Comparison of ENCODE assay signal across 8 cellular contexts in the genomic region with DNA sequence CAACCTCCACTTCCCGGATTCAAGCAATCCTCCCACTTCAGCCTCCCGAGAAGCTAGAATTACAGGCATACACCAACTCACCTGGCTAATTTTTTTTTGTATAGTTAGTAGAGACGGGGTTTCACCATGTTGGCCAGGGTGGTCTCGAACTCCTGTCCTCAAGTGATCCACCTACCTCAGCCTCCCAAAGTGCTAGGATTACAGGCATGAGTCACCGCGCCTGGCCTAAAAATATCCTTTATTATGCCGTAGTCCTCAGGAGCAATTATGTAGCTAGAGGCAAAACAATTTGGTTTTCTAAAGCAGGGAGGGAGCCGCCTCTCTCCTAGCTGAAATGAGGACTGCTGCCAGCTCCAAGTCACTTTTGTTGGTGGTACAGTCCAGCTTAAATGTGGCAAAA. TPM values are rescaled to one million over a fixed set of nuclear protein-coding genes. Genes with fewer than 3 reads are reported as not detected.
DNase-seq lines count a peak whose midpoint lies in the region; ATAC-seq and TF ChIP-seq lines count a peak whose summit lies in the region.
"Not testable (repeated sequence)": the region's sequence is repeated elsewhere in the genome, so short reads cannot be mapped to it uniquely, and the experiment has no call there.

No MANE protein-coding gene starts in this region.

- not testable (repeated sequence) for BruUV-seq in Caco-2 (replicated peaks; lab: Mats Ljungman, UMichigan)

- WGBS in adrenal gland, 4 donors, result 64 to 72% (median 69%) methylated on average over 8 of the region's 8 CpGs
- 48 to 59% methylated on average over 8 of the region's 8 CpGs for WGBS in heart right ventricle, 2 donors
- WGBS in liver, result 91% methylated on average over 8 of the region's 8 CpGs

- not testable (repeated sequence) for H3K9me3 Mint-ChIP-seq in Caco-2 (ENCODE audit: unreplicated experiment); endothelial cell (ENCODE audit: unreplicated experiment)

- H3K9me3 ChIP-seq in Caco-2; adrenal gland (replicated peaks in 1 of 3); heart right ventricle; liver (ENCODE audit: control insufficient read depth in 4 of 4, low read length in 3 of 4); muscle layer of duodenum (ENCODE audit: control insufficient read depth in 1 of 2, low read length in 2 of 2); tibial artery: not testable (repeated sequence)

- peaks cover 80% of the 10 kb centered on the region for H3K4me1 ChIP-seq in Caco-2
- H3K4me1 ChIP-seq in adrenal gland (replicated peaks in 1 of 2), result peaks cover 75 to 93% of the 10 kb centered on the region in 2 donors
- peaks cover 23 to 98% (median 89%) of the 10 kb centered on the region in 9 donors for H3K4me1 ChIP-seq in heart right ventricle
- H3K4me1 ChIP-seq in liver (ENCODE audit: control insufficient read depth in 4 of 4, insufficient read depth in 4 of 4, low read length in 3 of 4); muscle layer of duodenum (ENCODE audit: control insufficient read depth in 1 of 2, insufficient read depth in 2 of 2, low read length in 2 of 2): not testable (repeated sequence)
- peaks cover 0 to 93% (median 39%) of the 10 kb centered on the region in 4 donors for H3K4me1 ChIP-seq in tibial artery

- POLR2A ChIA-PET in Caco-2 (lab: Charles Lee), result not testable (repeated sequence)

- H3K4me1 Mint-ChIP-seq in Caco-2 (ENCODE audit: low read depth, unreplicated experiment) (peaks cover 27% of the 10 kb centered on the region), endothelial cell (ENCODE audit: unreplicated experiment) (peaks cover 15% of the 10 kb centered on the region)

- H3K27ac ChIP-seq in adrenal gland (peak overlapping the region; percentile 69 to 97 (median 81)), heart right ventricle (peak overlapping the region; percentile 66 to 99 (median 76)), liver (ENCODE audit: low read depth in 1 of 2, low read length in 2 of 2) (peak overlapping the region; percentile 32 to 62), muscle layer of duodenum (ENCODE audit: low read length) (peak overlapping the region; percentile 62), tibial artery (peak overlapping the region; percentile 69 to 76)

- not testable (repeated sequence) for H3K4me3 Mint-ChIP-seq in Caco-2 (ENCODE audit: unreplicated experiment)
- peak overlapping the region; percentile 14 for H3K4me3 Mint-ChIP-seq in endothelial cell (ENCODE audit: unreplicated experiment)

- peak; percentile 27 to 70 (median 41) for ATAC-seq in heart right ventricle

- H3K4me3 ChIP-seq in Caco-2 (ENCODE audit: low read depth, low read length); adrenal gland; liver (ENCODE audit: low read depth in 1 of 3, low read length in 3 of 3); muscle layer of duodenum (ENCODE audit: low read depth in 1 of 2, low read length in 2 of 2); tibial artery: not testable (repeated sequence)
- H3K4me3 ChIP-seq in heart right ventricle, result peak overlapping the region in 1 of 10 donors; percentile 3

- not testable (repeated sequence) for TF ChIP-seq POLR2A in adrenal gland (IDR thresholded peaks at IDR 0.05)

- intact Hi-C loops in Caco-2 (cut with micrococcal nuclease; ENCODE audit: unreplicated experiment); adrenal gland (cut with DNase I); tibial artery (cut with DNase I; ENCODE audit: low total_unique reads): not testable (repeated sequence)
- intact Hi-C loops in heart right ventricle (cut with DNase I), result loop anchor here in 1 of 10 donors (5.0 kb wide), 1 partner anchor 178 kb away; no protein-coding TSS in a partner anchor

- not testable (repeated sequence) for H3K36me3 ChIP-seq in Caco-2 (ENCODE audit: control insufficient read depth, insufficient read depth, low read length); muscle layer of duodenum (ENCODE audit: control insufficient read depth in 1 of 2, insufficient read depth in 2 of 2, low read length in 2 of 2)
- H3K36me3 ChIP-seq in adrenal gland (replicated peaks in 1 of 2) (peaks cover 0 to 68% of the 10 kb centered on the region in 2 donors), heart right ventricle (peaks cover 0 to 88% (median 29%) of the 10 kb centered on the region in 9 donors), liver (ENCODE audit: control insufficient read depth in 4 of 4, insufficient read depth in 3 of 4, low read depth in 1 of 4, low read length in 3 of 4) (peaks cover 6 to 25% (median 15%) of the 10 kb centered on the region in 4 donors), tibial artery (peaks cover 13 to 33% (median 22%) of the 10 kb centered on the region in 3 donors)

- not testable (repeated sequence) for TF ChIP-seq RAD21 in liver (IDR thresholded peaks at IDR 0.05)

- CTCF ChIA-PET in Caco-2 (lab: Charles Lee), result interaction anchor here (1.4 kb wide), 1 partner anchor 194 kb away, joined by 4 read pairs; no protein-coding TSS in a partner anchor

- H3K36me3 Mint-ChIP-seq in Caco-2 (ENCODE audit: insufficient read depth, unreplicated experiment) (peaks cover 99% of the 10 kb centered on the region), endothelial cell (ENCODE audit: low read depth, unreplicated experiment) (peaks cover 22% of the 10 kb centered on the region)

- H3K27ac Mint-ChIP-seq in Caco-2 (ENCODE audit: unreplicated experiment), result peak overlapping the region; percentile 59
- not testable (repeated sequence) for H3K27ac Mint-ChIP-seq in endothelial cell (ENCODE audit: unreplicated experiment)

- not testable (repeated sequence) for H3K27me3 ChIP-seq in Caco-2 (replicated peaks; ENCODE audit: control insufficient read depth, insufficient read depth, low read length); adrenal gland; heart right ventricle; liver (ENCODE audit: control insufficient read depth in 4 of 4, insufficient read depth in 4 of 4, low read length in 3 of 4); muscle layer of duodenum (ENCODE audit: low read depth, low read length); tibial artery

- DNase-seq in Caco-2; endothelial cell (ENCODE audit: low spot score); heart right ventricle: not testable (repeated sequence)
- DNase-seq in NCI-H1436 treated with DMSO at 0.1 percent for 48 hours (lab: John Stamatoyannopoulos, UW), result peak; percentile 36
- DNase-seq in adrenal gland, result peak in 3 of 7 donors; percentile 44 to 65 (median 54)
- DNase-seq in tibial artery, result peak in 1 of 2 donors; percentile 23

- H3K9ac ChIP-seq in liver (ENCODE audit: low read depth in 1 of 2, low read length in 2 of 2), result not testable (repeated sequence)

- not testable (repeated sequence) for TF ChIP-seq CTCF in Caco-2 (IDR thresholded peaks at IDR 0.05; ENCODE audit: insufficient read depth in 1 of 2, low read depth in 1 of 2, low read length in 1 of 2, severe bottlenecking in 1 of 2, unreplicated experiment in 1 of 2); adrenal gland (IDR thresholded peaks at IDR 0.05); endothelial cell (IDR thresholded peaks at IDR 0.05; ENCODE audit: unreplicated experiment); heart right ventricle (IDR thresholded peaks at IDR 0.05); liver (IDR thresholded peaks at IDR 0.05; ENCODE audit: low read depth, low read length, missing input control); tibial artery (IDR thresholded peaks at IDR 0.05)

- H3K27me3 Mint-ChIP-seq in Caco-2 (ENCODE audit: insufficient read depth, unreplicated experiment); endothelial cell (ENCODE audit: unreplicated experiment): not testable (repeated sequence)

RNA-seq across cellular contexts. Expression of a gene that starts 15.2 kb away (rescaled TPM):
- total RNA-seq in Caco-2 (2022) (124 and 136 TPM in 2 replicates), adrenal gland (100 to 1,000 TPM; 118 to 222 (median 141) TPM), endothelial cell (ENCODE audit: unreplicated experiment) (23.8 TPM), heart right ventricle (10 to 100 TPM; 54.6 to 99.5 (median 73.4) TPM), liver (1 to 10 TPM; 3.5 to 6.6 TPM)
- polyA plus RNA-seq in adrenal gland (10 to 100 TPM; 31.3 to 55.7 (median 48.2) TPM), heart right ventricle (10 to 100 TPM; 36.7 to 46.5 TPM), liver (1 to 10 TPM; 1.8 to 6.2 TPM)
